Comparison of ENCODE assay signal across 8 cellular contexts in genomic region chr3:150528359-150528797, GRCh38. TPM values are rescaled to one million over a fixed set of nuclear protein-coding genes. Genes with fewer than 3 reads are reported as not detected.
A peak's percentile ranks its signal among the peaks of the same experiment; 100 is the strongest.
DNase-seq lines count a peak whose midpoint lies in the region; ATAC-seq, FAIRE-seq and TF ChIP-seq lines count a peak whose summit lies in the region.
"Had no signal": no experiment of that assay in that cellular context is flagged by ENCODE, and none has a peak within 500 bp of the region (broad histone marks: within the 10 kb centered on the region; RNA-seq: fewer than 3 reads in every experiment).

No MANE protein-coding gene starts in this region.

- peaks cover 7% of the 10 kb centered on the region for H3K4me1 Mint-ChIP-seq in neural crest cell

- H3K27me3 Mint-ChIP-seq in neural crest cell (ENCODE audit: low read depth), result peaks cover 3% of the 10 kb centered on the region

- no peak overlapping the region for H3K4me3 Mint-ChIP-seq in neural crest cell
- H3K4me3 Mint-ChIP-seq: T-helper 1 cell treated with Interleukin-12 subunit alpha and Interleukin-12 subunit beta and Interleukin-4 antibody, amounts not matched to agents 30 μg/mL and 1 μg/mL, for 36 hours had no signal

- DNase-seq in M059J (ENCODE audit: low read depth), result peak; percentile 35
- peak; percentile 21 for DNase-seq in central memory CD4-positive, alpha-beta T cell
- DNase-seq in neural crest cell (ENCODE audit: low read depth, low spot score), result no peak
- no peak for DNase-seq in activated CD4-positive, alpha-beta T cell treated with anti-CD3 and anti-CD28 coated beads, Interleukin-2, amount 50 U/mL, for 4 hours
- DNase-seq in inferior parietal cortex (ENCODE audit: extremely low spot score), result no peak

- FAIRE-seq in G401.6 (lab: Jason Lieb, UNC), result peak; percentile 97

- no peaks in the 10 kb centered on the region for H3K9me3 Mint-ChIP-seq in neural crest cell
- H3K9me3 Mint-ChIP-seq: T-helper 1 cell treated with Interleukin-12 subunit alpha and Interleukin-12 subunit beta and Interleukin-4 antibody, amounts not matched to agents 30 μg/mL and 1 μg/mL, for 36 hours had no signal

- no peak for ATAC-seq in GM21529 (IDR thresholded peaks at IDR 0.05; ENCODE audit: unreplicated experiment)

- H3K36me3 Mint-ChIP-seq in neural crest cell (ENCODE audit: low read depth), result no peaks in the 10 kb centered on the region

- peak; percentile 62 for TF ChIP-seq CTCF in neural crest cell (conservative IDR thresholded peaks at IDR 0.05)

- no peak overlapping the region for H3K27ac Mint-ChIP-seq in neural crest cell (ENCODE audit: unreplicated experiment)
- H3K27ac Mint-ChIP-seq: T-helper 1 cell treated with Interleukin-12 subunit alpha and Interleukin-12 subunit beta and Interleukin-4 antibody, amounts not matched to agents 30 μg/mL and 1 μg/mL, for 36 hours had no signal

RNA-seq across cellular contexts. Expression of gene SERP1, which starts 17.9 kb away (rescaled TPM):
- total RNA-seq in M059J (2014; rRNA removed; shearing (Covaris generic)), result 278 and 294 TPM in 2 replicates
- 81.6 and 81.7 TPM in 2 replicates for total RNA-seq in neural crest cell

RNA-seq across cellular contexts. Expression of gene EIF2A, which starts 18.2 kb away (rescaled TPM):
- 227 and 268 TPM in 2 replicates for total RNA-seq in M059J (2014; rRNA removed; shearing (Covaris generic))
- total RNA-seq in neural crest cell, result 65.7 and 75.6 TPM in 2 replicates

Comparison
In these comparisons a context has a peak if more than half of its experiments do, and no peak if none do; other contexts are left out.
1. DNase-seq: peak in M059J (single experiment) and central memory CD4-positive, alpha-beta T cell (single experiment); none in neural crest cell (single experiment), activated CD4-positive, alpha-beta T cell treated with anti-CD3 and anti-CD28 coated beads, Interleukin-2, amount 50 U/mL, for 4 hours (0 of 2) and inferior parietal cortex (single experiment).